8 cellular contexts compared by ENCODE assay signal in genomic region chr5:177552839-177553455, GRCh38. TPM values are rescaled to one million over a fixed set of nuclear protein-coding genes. Genes with fewer than 3 reads are reported as not detected.
A peak's percentile ranks its signal among the peaks of the same experiment; 100 is the strongest.
DNase-seq lines count a peak whose midpoint lies in the region; ATAC-seq and TF ChIP-seq lines count a peak whose summit lies in the region.

No MANE protein-coding gene starts in this region.

- peaks cover 0 to 66% (median 15%) of the 10 kb centered on the region in 3 donors for H3K4me1 ChIP-seq in gastroesophageal sphincter

- no peak overlapping the region for H2AFZ ChIP-seq in SU-DHL-6 (ENCODE audit: low read depth, low read length, severe bottlenecking)

- H3K79me2 ChIP-seq in SU-DHL-6 (ENCODE audit: insufficient read depth, low read length): peaks cover 48% of the 10 kb centered on the region

- peaks cover 4% of the 10 kb centered on the region; the same call in 1 of the 2 replicates for H3K36me3 ChIP-seq in GM06990 (ENCODE audit: control insufficient read depth, insufficient read depth, low read length)
- 0 out of 2 replicates have a peak, but pooled peaks cover 5% of the 10 kb centered on the region for H3K36me3 ChIP-seq in SU-DHL-6 (ENCODE audit: low read length)
- H3K36me3 ChIP-seq in gastroesophageal sphincter: peaks cover 0 to 15% of the 10 kb centered on the region in 2 donors

- H3K4me2 ChIP-seq in SU-DHL-6 (ENCODE audit: low read depth, low read length, poor library complexity, severe bottlenecking): peak overlapping the region; percentile 87

- H3F3A ChIP-seq in SU-DHL-6 (ENCODE audit: insufficient read depth): no peaks in the 10 kb centered on the region

- H4K20me1 ChIP-seq in SU-DHL-6 (ENCODE audit: low read depth, low read length): no peaks in the 10 kb centered on the region

- TF ChIP-seq POLR2A in gastroesophageal sphincter (IDR thresholded peaks at IDR 0.05): no peak

- no peak for TF ChIP-seq CTCF in GM06990 (IDR thresholded peaks at IDR 0.05; ENCODE audit: insufficient read depth, low read length, poor library complexity, severe bottlenecking)
- no peak for TF ChIP-seq CTCF in SU-DHL-6 (IDR thresholded peaks at IDR 0.05; ENCODE audit: insufficient read depth, low read length, poor library complexity, severe bottlenecking)
- TF ChIP-seq CTCF in gastroesophageal sphincter (IDR thresholded peaks at IDR 0.05): no peak
- no peak for TF ChIP-seq CTCF in retinal pigment epithelial cell (conservative IDR thresholded peaks at IDR 0.05; ENCODE audit: low read depth, low read length)

- H3K27me3 ChIP-seq in GM06990 (replicated peaks; ENCODE audit: control insufficient read depth, insufficient read depth, low read length): no peaks in the 10 kb centered on the region
- no peaks in the 10 kb centered on the region for H3K27me3 ChIP-seq in SU-DHL-6 (ENCODE audit: low read length)
- no peaks in the 10 kb centered on the region for H3K27me3 ChIP-seq in gastroesophageal sphincter

- H3K4me3 ChIP-seq in GM06990 (replicated peaks; ENCODE audit: low read depth, low read length) (peak overlapping the region; percentile 75), SU-DHL-6 (ENCODE audit: insufficient read depth, low read length, poor library complexity, severe bottlenecking) (peak overlapping the region; percentile 87), gastroesophageal sphincter (peak overlapping the region; percentile 90 to 96), retinal pigment epithelial cell (ENCODE audit: low read length) (peak overlapping the region; percentile 80)

- H3K9ac ChIP-seq in SU-DHL-6 (ENCODE audit: low read length): peak overlapping the region; percentile 85

- no peaks in the 10 kb centered on the region for H3K9me3 ChIP-seq in SU-DHL-6 (ENCODE audit: insufficient read depth, low read length)
- no peaks in the 10 kb centered on the region for H3K9me3 ChIP-seq in gastroesophageal sphincter

- DNase-seq in GM06990 (ENCODE audit: extremely low read depth, insufficient read length) (no peak), retinal pigment epithelial cell (ENCODE audit: low read depth) (no peak), NCI-H1105 treated with DMSO at 0.1 percent for 48 hours (lab: John Stamatoyannopoulos, UW) (no peak), activated gamma-delta T cell (lab: John Stamatoyannopoulos, UW) (no peak), OCI-M2 (lab: John Stamatoyannopoulos, UW; ENCODE audit: unreplicated experiment) (no peak)

- ATAC-seq in gastroesophageal sphincter (no peak), HG03469 (IDR thresholded peaks at IDR 0.05; ENCODE audit: unreplicated experiment) (no peak)

- no peak for TF ChIP-seq EP300 in gastroesophageal sphincter (IDR thresholded peaks at IDR 0.05)

- 44% methylated on average over 5 of the region's 16 CpGs; no CpG with 5 or more reads in 1 of the 2 donors for WGBS in gastroesophageal sphincter (ENCODE audit: low coverage in 1 of 2), 2 donors

- H3K9me2 ChIP-seq in SU-DHL-6 (replicated peaks; ENCODE audit: insufficient read depth, low read length): no peaks in the 10 kb centered on the region

- no peak overlapping the region for H3K27ac ChIP-seq in SU-DHL-6 (ENCODE audit: low read depth, low read length)
- H3K27ac ChIP-seq in gastroesophageal sphincter: peak overlapping the region in 3 of 4 donors; percentile 88 to 91 (median 89)

RNA-seq across cellular contexts. Expression of gene FAM193B, which starts 1.4 kb away (rescaled TPM):
- 10 to 100 TPM; 29.7 to 90.3 (median 44.5) TPM for total RNA-seq in gastroesophageal sphincter

RNA-seq across cellular contexts. Expression of gene DDX41, which starts 36.2 kb away (rescaled TPM):
- total RNA-seq in gastroesophageal sphincter: 10 to 100 TPM; 64.5 to 80.8 (median 68.5) TPM

RNA-seq across cellular contexts. Expression of gene TMED9, which starts 39.1 kb away (rescaled TPM):
- total RNA-seq in gastroesophageal sphincter: 10 to 100 TPM; 50.9 to 86.4 (median 72.9) TPM

RNA-seq across cellular contexts. Expression of gene DOK3, which starts 43.3 kb away (rescaled TPM):
- 10 to 100 TPM in 1 of 4 donors, 1 to 10 TPM in 3; 6.1 to 16.6 (median 6.6) TPM for total RNA-seq in gastroesophageal sphincter

RNA-seq across cellular contexts. Expression of gene B4GALT7, which starts 47.0 kb away (rescaled TPM):
- total RNA-seq in gastroesophageal sphincter: 10 to 100 TPM; 10.2 to 19.5 (median 15.5) TPM
